ENCODE assay signal across 28 cellular contexts in the genomic region with DNA sequence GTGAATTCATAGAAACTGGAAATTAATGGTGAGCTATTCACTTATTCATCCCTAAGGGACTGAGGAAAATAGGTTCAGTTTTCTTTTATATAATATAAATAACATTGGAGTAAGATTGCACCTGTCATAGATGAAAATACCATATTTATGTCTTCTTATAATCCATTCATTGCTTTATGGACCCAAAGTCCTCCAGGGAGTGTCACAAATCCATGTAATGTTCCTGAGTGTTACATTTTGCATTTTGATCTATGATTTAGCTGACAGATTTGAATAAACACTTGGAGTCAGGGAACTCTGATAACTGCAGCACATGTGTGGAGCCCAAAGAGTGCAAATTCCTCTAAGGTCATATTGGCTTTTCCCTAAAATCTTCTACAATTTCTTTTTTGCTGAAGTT.
"Had no signal": no experiment of that assay in that cellular context is flagged by ENCODE, and none has a peak within 500 bp of the region (broad histone marks: within the 10 kb centered on the region; RNA-seq: fewer than 3 reads in every experiment).

No MANE protein-coding gene starts in this region.

- H3K9ac ChIP-seq: parathyroid adenoma had no signal

- H3K4me3 ChIP-seq: ovary, psoas muscle, right lobe of liver, sigmoid colon, smooth muscle cell, spleen, suprapubic skin, testis, tibial artery, transverse colon, upper lobe of right lung, uterus had no signal

- DNase-seq: naive thymus-derived CD4-positive, alpha-beta T cell; natural killer cell; occipital lobe; ovary; posterior cingulate gyrus; psoas muscle; right cardiac atrium; right lobe of liver; sigmoid colon; spleen; stimulated activated CD4-positive, alpha-beta T cell treated with anti-CD3 and anti-CD28 coated beads, Interleukin-12 subunit alpha, Interleukin-12 subunit beta, amount 100 ng/mL, for 4 hours; stimulated activated CD4-positive, alpha-beta T cell treated with anti-CD3 and anti-CD28 coated beads, Interleukin-1b, Interleukin-23, amount 100 ng/mL, for 48 hours; stimulated activated CD4-positive, alpha-beta T cell treated with anti-CD3 and anti-CD28 coated beads, Interleukin-4, amount 100 ng/mL, for 1 hour; stimulated activated CD4-positive, alpha-beta T cell treated with anti-CD3 and anti-CD28 coated beads, Interleukin-4, amount 100 ng/mL, for 4 hours; stimulated activated CD8-positive, alpha-beta memory T cell treated with anti-CD3 and anti-CD28 coated beads, Interleukin-4, amount 100 ng/mL, for 48 hours; stimulated activated naive CD4-positive, alpha-beta T cell; stimulated activated naive CD8-positive, alpha-beta T cell treated with anti-CD3 and anti-CD28 coated beads, Interleukin-15, amount 100 ng/mL, for 72 hours; stimulated activated naive CD8-positive, alpha-beta T cell treated with anti-CD3 and anti-CD28 coated beads, Interleukin-15, Interleukin-2, amounts not matched to agents 100 U/mL and 50 U/mL, for 24 hours; substantia nigra; testis; tibial artery; transverse colon; upper lobe of right lung; uterus had no signal

- H3K27me3 ChIP-seq: ovary, right lobe of liver, sigmoid colon, spleen, suprapubic skin, testis, tibial artery, transverse colon, upper lobe of right lung, uterus had no signal

- H3K4me2 ChIP-seq: smooth muscle cell had no signal

- H3K36me3 ChIP-seq: ovary, right lobe of liver, sigmoid colon, spleen, suprapubic skin, tibial artery, transverse colon, upper lobe of right lung, uterus had no signal

- H3K27ac ChIP-seq: ovary, parathyroid adenoma, psoas muscle, right lobe of liver, sigmoid colon, spleen, suprapubic skin, testis, tibial artery, transverse colon, upper lobe of right lung, uterus had no signal

- H2AFZ ChIP-seq: parathyroid adenoma had no signal

- ATAC-seq: naive thymus-derived CD4-positive, alpha-beta T cell; natural killer cell; psoas muscle; right cardiac atrium; right lobe of liver; stimulated activated memory B cell treated with anti-CD40 and anti-IgM and Interleukin-4, amounts not matched to agents 10 μg/mL and 1 μg/mL and 100 μg/mL, for 72 hours; stimulated activated naive CD8-positive, alpha-beta T cell treated with anti-CD3 and anti-CD28 coated beads, Interleukin-15, amount 100 ng/mL, for 72 hours; stimulated activated naive CD8-positive, alpha-beta T cell treated with anti-CD3 and anti-CD28 coated beads, Interleukin-15, Interleukin-2, amounts not matched to agents 100 U/mL and 50 U/mL, for 24 hours; upper lobe of right lung had no signal

- H3K9me3 ChIP-seq: ovary, psoas muscle, right lobe of liver, sigmoid colon, suprapubic skin, testis, tibial artery, transverse colon, upper lobe of right lung, uterus had no signal

- H3K79me2 ChIP-seq: parathyroid adenoma had no signal
